In genomic region chr5:166979576-166979975, GRCh38 we compare ENCODE assay signal across 9 cellular contexts. TPM values are rescaled to one million over a fixed set of nuclear protein-coding genes. Genes with fewer than 3 reads are reported as not detected.
DNase-seq lines count a peak whose midpoint lies in the region; ATAC-seq and TF ChIP-seq lines count a peak whose summit lies in the region.
"Had no signal": no experiment of that assay in that cellular context is flagged by ENCODE, and none has a peak within 500 bp of the region (broad histone marks: within the 10 kb centered on the region; RNA-seq: fewer than 3 reads in every experiment).

No MANE protein-coding gene starts in this region.

- peaks cover 5% of the 10 kb centered on the region for H3K4me1 ChIP-seq in cardiac muscle cell (ENCODE audit: low read depth)
- H3K4me1 ChIP-seq in duodenal mucosa (ENCODE audit: control insufficient read depth in 1 of 2, insufficient read depth in 2 of 2, low read length in 2 of 2) = peaks cover 9 to 13% of the 10 kb centered on the region in 2 donors
- H3K4me1 ChIP-seq in muscle layer of colon (ENCODE audit: insufficient read depth, low read length) = peaks cover 12% of the 10 kb centered on the region
- peaks cover 0 to 24% (median 4%) of the 10 kb centered on the region in 4 donors for H3K4me1 ChIP-seq in upper lobe of left lung

- peak in 1 of 2 donors; percentile 12 for DNase-seq in cardiac muscle cell (ENCODE audit: low read depth in 1 of 2, low spot score in 1 of 2)
- no peak for DNase-seq in Right ventricle myocardium inferior (ENCODE audit: missing footprints)
- no peak for DNase-seq in upper lobe of left lung
- DNase-seq in cerebellar nuclear complex (lab: John Stamatoyannopoulos, UW) = no peak
- DNase-seq in activated CD4-positive, alpha-beta T cell treated with anti-CD3 and anti-CD28 coated beads, Interleukin-2, amount 50 U/mL, for 4 hours = no peak
- no peak for DNase-seq in medulla oblongata (ENCODE audit: extremely low spot score)

- H3K9me3 ChIP-seq in cardiac muscle cell (ENCODE audit: low read depth) = no peaks in the 10 kb centered on the region
- no peaks in the 10 kb centered on the region for H3K9me3 ChIP-seq in duodenal mucosa (ENCODE audit: control insufficient read depth in 1 of 2, low read length in 2 of 2)
- no peaks in the 10 kb centered on the region for H3K9me3 ChIP-seq in muscle layer of colon (ENCODE audit: low read length)
- no peaks in the 10 kb centered on the region for H3K9me3 ChIP-seq in upper lobe of left lung

- no peak overlapping the region for H3K27ac ChIP-seq in cardiac muscle cell
- H3K27ac ChIP-seq in duodenal mucosa (ENCODE audit: low read depth, low read length) = no peak overlapping the region
- H3K27ac ChIP-seq in muscle layer of colon (ENCODE audit: low read depth, low read length) = peak overlapping the region; percentile 80
- no peak overlapping the region for H3K27ac ChIP-seq in upper lobe of left lung
- H3K27ac ChIP-seq: C4-2B had no signal

- intact Hi-C loops in Right ventricle myocardium inferior (cut with DNase I) = no loop called here

- no peaks in the 10 kb centered on the region for H3K36me3 ChIP-seq in cardiac muscle cell
- H3K36me3 ChIP-seq in duodenal mucosa (ENCODE audit: control insufficient read depth in 1 of 2, insufficient read depth in 2 of 2, low read length in 2 of 2) = no peaks in the 10 kb centered on the region
- H3K36me3 ChIP-seq in muscle layer of colon (ENCODE audit: insufficient read depth, low read length) = no peaks in the 10 kb centered on the region
- H3K36me3 ChIP-seq in upper lobe of left lung = no peaks in the 10 kb centered on the region

- WGBS in upper lobe of left lung, 2 donors = 2 to 4% methylated on average over 8 of the region's 8 CpGs

- no peak for ATAC-seq in Right ventricle myocardium inferior
- ATAC-seq in upper lobe of left lung (ENCODE audit: low FRiP score in 2 of 2) = no peak

- TF ChIP-seq POLR2A in upper lobe of left lung (IDR thresholded peaks at IDR 0.05) = no peak

- TF ChIP-seq EP300 in upper lobe of left lung (IDR thresholded peaks at IDR 0.05) = no peak

- peak overlapping the region; percentile 43 for H3K4me3 ChIP-seq in cardiac muscle cell
- peak overlapping the region; percentile 55 to 71 for H3K4me3 ChIP-seq in duodenal mucosa (ENCODE audit: low read depth in 1 of 2, low read length in 2 of 2)
- H3K4me3 ChIP-seq in muscle layer of colon (ENCODE audit: low read depth in 1 of 2, low read length in 2 of 2) = peak overlapping the region; percentile 59 to 68
- peak overlapping the region in 3 of 4 donors; percentile 32 to 47 (median 39) for H3K4me3 ChIP-seq in upper lobe of left lung

- H3K9ac ChIP-seq in duodenal mucosa (ENCODE audit: low read depth in 1 of 2, low read length in 2 of 2) (no peak overlapping the region), muscle layer of colon (ENCODE audit: low read length) (peak overlapping the region; percentile 47)

- peaks cover 10% of the 10 kb centered on the region for H3K27me3 ChIP-seq in cardiac muscle cell
- H3K27me3 ChIP-seq in duodenal mucosa (ENCODE audit: control insufficient read depth in 1 of 2, insufficient read depth in 2 of 2, low read length in 2 of 2) = peaks cover 0 to 11% of the 10 kb centered on the region in 2 donors
- H3K27me3 ChIP-seq in muscle layer of colon (ENCODE audit: control insufficient read depth in 1 of 2, insufficient read depth in 2 of 2, low read length in 2 of 2) = no peaks in the 10 kb centered on the region
- H3K27me3 ChIP-seq in upper lobe of left lung = peaks cover 0 to 3% (median 0%) of the 10 kb centered on the region in 4 donors

- TF ChIP-seq CTCF in cardiac muscle cell (IDR thresholded peaks at IDR 0.05; ENCODE audit: low read depth, low read length) (no peak), upper lobe of left lung (IDR thresholded peaks at IDR 0.05) (no peak)

RNA-seq across cellular contexts. Expression of gene TENM2, which starts 0.7 kb away (rescaled TPM):
- total RNA-seq in cardiac muscle cell (3.4 and 4.3 TPM in 2 replicates), Right ventricle myocardium inferior (172 TPM), upper lobe of left lung (1 to 10 TPM in 1 of 6 donors, under 1 TPM in 4, not detected in 1; 0.10 to 1.4 (median 0.52) TPM)
- polyA plus RNA-seq in cardiac muscle cell = 1.4 and 2.0 TPM in 2 replicates

Comparison
In these comparisons a context has a peak if more than half of its experiments do, and no peak if none do; other contexts are left out.
1. RNA of gene TENM2, which starts 0.7 kb away (total RNA-seq): 172 TPM in Right ventricle myocardium inferior (single experiment); 3.4 to 4.3 TPM in cardiac muscle cell and 0.10 to 1.4 TPM in upper lobe of left lung; every median in the first group is over 10 times any median in the second.
2. Peak in every context shown above with its lines, with median percentiles within 50 percentile points of each other: H3K4me3 ChIP-seq.